13 cellular contexts compared by ENCODE assay signal in the genomic region with DNA sequence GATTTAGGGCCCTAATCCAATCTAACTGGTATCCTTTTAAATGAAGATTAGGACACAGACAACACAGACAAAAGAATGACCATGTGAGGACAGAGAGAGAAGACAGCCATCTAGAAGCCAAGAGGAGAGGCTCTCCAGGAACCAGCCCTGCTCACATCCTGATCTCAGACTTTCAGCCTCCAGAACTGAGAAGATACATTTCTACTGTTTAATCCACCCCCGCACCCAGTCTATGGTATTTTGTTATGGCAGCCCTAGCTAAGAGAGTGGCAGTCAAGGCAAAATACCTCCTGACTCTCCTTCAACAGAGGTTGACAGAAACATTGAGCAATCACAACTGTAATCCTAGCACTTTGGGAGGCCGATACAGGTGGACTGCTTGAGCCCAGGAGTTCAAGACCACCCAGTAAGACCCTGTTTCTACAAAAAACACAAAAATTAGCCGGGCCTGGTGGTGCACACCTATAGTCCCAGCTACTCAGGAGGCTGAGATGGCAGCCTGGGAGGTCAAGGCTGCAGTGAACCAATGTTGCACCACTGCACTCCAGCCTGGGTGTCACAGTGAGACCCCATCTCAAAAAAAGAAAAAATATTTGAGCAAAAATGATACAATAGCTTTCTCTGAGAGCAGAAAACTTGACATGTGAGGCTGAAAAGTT. TPM values are rescaled to one million over a fixed set of nuclear protein-coding genes. Genes with fewer than 3 reads are reported as not detected.
DNase-seq lines count a peak whose midpoint lies in the region; TF ChIP-seq lines count a peak whose summit lies in the region.
"Had no signal": no experiment of that assay in that cellular context is flagged by ENCODE, and none has a peak within 500 bp of the region (broad histone marks: within the 10 kb centered on the region; RNA-seq: fewer than 3 reads in every experiment).

No MANE protein-coding gene starts in this region.

- no peak overlapping the region for H3K4me3 Mint-ChIP-seq in activated CD4-positive, alpha-beta T cell treated with anti-CD3 and anti-CD28 coated beads, Interleukin-2, amount 10 ng/mL, durations not matched to agents 7 days and 5 days
- no peak overlapping the region for H3K4me3 Mint-ChIP-seq in osteocyte (ENCODE audit: unreplicated experiment)

- peak overlapping the region; percentile 21 for H3K27ac Mint-ChIP-seq in activated CD4-positive, alpha-beta T cell treated with anti-CD3 and anti-CD28 coated beads, Interleukin-2, amount 10 ng/mL, durations not matched to agents 7 days and 5 days
- H3K27ac Mint-ChIP-seq in osteocyte (ENCODE audit: unreplicated experiment), result peak overlapping the region; percentile 29

- no peaks in the 10 kb centered on the region for H3K27me3 Mint-ChIP-seq in activated CD4-positive, alpha-beta T cell treated with anti-CD3 and anti-CD28 coated beads, Interleukin-2, amount 10 ng/mL, durations not matched to agents 7 days and 5 days
- no peaks in the 10 kb centered on the region for H3K27me3 Mint-ChIP-seq in osteocyte (ENCODE audit: unreplicated experiment)

- H3K9me3 Mint-ChIP-seq in activated CD4-positive, alpha-beta T cell treated with anti-CD3 and anti-CD28 coated beads, Interleukin-2, amount 10 ng/mL, durations not matched to agents 7 days and 5 days, result peaks cover 4% of the 10 kb centered on the region
- no peaks in the 10 kb centered on the region for H3K9me3 Mint-ChIP-seq in osteocyte (ENCODE audit: unreplicated experiment)

- no peak for DNase-seq in activated CD4-positive, alpha-beta T cell treated with anti-CD3 and anti-CD28 coated beads, Interleukin-2, amount 10 ng/mL, durations not matched to agents 7 days and 5 days
- no peak for DNase-seq in activated CD4-positive, alpha-beta T cell treated with anti-CD3 and anti-CD28 coated beads for 48 hours
- DNase-seq in SK-N-MC (ENCODE audit: low read depth, low spot score) (no peak), left ventricle myocardium inferior (no peak), osteocyte (ENCODE audit: extremely low spot score, unreplicated experiment) (no peak), GF-D8 (lab: John Stamatoyannopoulos, UW) (no peak), GM03348 (ENCODE audit: low spot score) (no peak), AG08395 (ENCODE audit: low spot score) (no peak)
- DNase-seq: dorsolateral prefrontal cortex, NCI-H1417 treated with DMSO at 0.1 percent for 48 hours, NCI-H510A, T-helper 9 cell had no signal

- no peaks in the 10 kb centered on the region for H3K27me3 ChIP-seq in left ventricle myocardium inferior (ENCODE audit: low read depth)
- H3K27me3 ChIP-seq: dorsolateral prefrontal cortex had no signal

- H3K9me3 ChIP-seq in SK-N-MC (ENCODE audit: low read depth, low read length) (no peaks in the 10 kb centered on the region), left ventricle myocardium inferior (replicated peaks) (no peaks in the 10 kb centered on the region)
- H3K9me3 ChIP-seq: thoracic aorta had no signal

- TF ChIP-seq CTCF in left ventricle myocardium inferior (IDR thresholded peaks at IDR 0.05; ENCODE audit: borderline replicate concordance), result no peak
- TF ChIP-seq CTCF in osteocyte (IDR thresholded peaks at IDR 0.05), result no peak

- H3K4me3 ChIP-seq in SK-N-MC, result no peak overlapping the region
- H3K4me3 ChIP-seq in left ventricle myocardium inferior, result no peak overlapping the region
- H3K4me3 ChIP-seq: dorsolateral prefrontal cortex, thoracic aorta had no signal

- H3K36me3 Mint-ChIP-seq in activated CD4-positive, alpha-beta T cell treated with anti-CD3 and anti-CD28 coated beads, Interleukin-2, amount 10 ng/mL, durations not matched to agents 7 days and 5 days (ENCODE audit: low read depth), result peaks cover 20% of the 10 kb centered on the region
- H3K36me3 Mint-ChIP-seq in osteocyte (ENCODE audit: unreplicated experiment), result no peaks in the 10 kb centered on the region

- no peak overlapping the region for H3K9ac ChIP-seq in SK-N-MC (ENCODE audit: insufficient read length)

- H3K36me3 ChIP-seq in SK-N-MC (ENCODE audit: insufficient read depth, low read length), result peaks cover 5% of the 10 kb centered on the region
- H3K36me3 ChIP-seq in left ventricle myocardium inferior, result no peaks in the 10 kb centered on the region
- H3K36me3 ChIP-seq: thoracic aorta had no signal

- intact Hi-C loops in left ventricle myocardium inferior (cut with micrococcal nuclease), result no loop called here

- CTCF ChIA-PET in activated CD4-positive, alpha-beta T cell treated with anti-CD3 and anti-CD28 coated beads, Interleukin-2, amount 10 ng/mL, durations not matched to agents 7 days and 5 days (lab: Charles Lee), result interaction anchor here (0.6 kb wide), 1 partner anchor 72 kb away, joined by 3 read pairs; no protein-coding TSS in a partner anchor

- H3K4me1 ChIP-seq in left ventricle myocardium inferior, result peaks cover 34% of the 10 kb centered on the region

- POLR2A ChIA-PET in activated CD4-positive, alpha-beta T cell treated with anti-CD3 and anti-CD28 coated beads, Interleukin-2, amount 10 ng/mL, durations not matched to agents 7 days and 5 days (lab: Charles Lee), result no interaction called here

- H3K4me1 Mint-ChIP-seq in activated CD4-positive, alpha-beta T cell treated with anti-CD3 and anti-CD28 coated beads, Interleukin-2, amount 10 ng/mL, durations not matched to agents 7 days and 5 days, result peaks cover 22% of the 10 kb centered on the region
- H3K4me1 Mint-ChIP-seq in osteocyte (ENCODE audit: unreplicated experiment), result peaks cover 23% of the 10 kb centered on the region

- H3K27ac ChIP-seq in SK-N-MC (peak overlapping the region; percentile 78), left ventricle myocardium inferior (replicated peaks) (peak overlapping the region; percentile 41)
- H3K27ac ChIP-seq: dorsolateral prefrontal cortex, thoracic aorta had no signal

RNA-seq across cellular contexts. Expression of gene WDR33, which starts 34.7 kb away (rescaled TPM):
- 10 to 100 TPM; 58.7 to 69.0 TPM for total RNA-seq in activated CD4-positive, alpha-beta T cell treated with anti-CD3 and anti-CD28 coated beads, Interleukin-2, amount 10 ng/mL, durations not matched to agents 7 days and 5 days
- 38.9 TPM for total RNA-seq in left ventricle myocardium inferior
- total RNA-seq in osteocyte, result 37.9 and 43.3 TPM in 2 replicates
